Comparison of ENCODE assay signal across 10 cellular contexts in genomic region chr9:83698976-83699585, GRCh38. TPM values are rescaled to one million over a fixed set of nuclear protein-coding genes. Genes with fewer than 3 reads are reported as not detected.
DNase-seq lines count a peak whose midpoint lies in the region; ATAC-seq and TF ChIP-seq lines count a peak whose summit lies in the region.
"Had no signal": no experiment of that assay in that cellular context is flagged by ENCODE, and none has a peak within 500 bp of the region (broad histone marks: within the 10 kb centered on the region; RNA-seq: fewer than 3 reads in every experiment).

No MANE protein-coding gene starts in this region.

- DNase-seq in GM12865 (ENCODE audit: low read depth) (peak; percentile 40), adrenal gland (no peak), substantia nigra (lab: John Stamatoyannopoulos, UW) (no peak), kidney tubule cell (ENCODE audit: low spot score) (no peak), aorta (no peak)
- DNase-seq: DMS 273 treated with DMSO at 0.1 percent for 48 hours, NCI-H2029 treated with DMSO at 0.1 percent for 48 hours, PC-9 had no signal

- H3K27ac ChIP-seq in adrenal gland (peak overlapping the region in 4 of 5 donors; percentile 39 to 73 (median 52)), substantia nigra (ENCODE audit: low read depth, low read length, poor library complexity, severe bottlenecking) (no peak overlapping the region), aorta (ENCODE audit: low read depth in 1 of 2, low read length in 2 of 2) (no peak overlapping the region)
- H3K27ac ChIP-seq: PC-9 had no signal

- H3K9me3 ChIP-seq in adrenal gland (replicated peaks in 1 of 3) (no peaks in the 10 kb centered on the region), aorta (ENCODE audit: control insufficient read depth, low read length) (no peaks in the 10 kb centered on the region)

- H3K4me3 ChIP-seq in GM12865 (ENCODE audit: low read depth, low read length): peak overlapping the region; percentile 12
- no peak overlapping the region for H3K4me3 ChIP-seq in adrenal gland
- H3K4me3 ChIP-seq in aorta (ENCODE audit: low read length in 2 of 2): no peak overlapping the region
- H3K4me3 ChIP-seq: PC-9 had no signal

- H3K4me1 ChIP-seq in adrenal gland (replicated peaks in 1 of 2) (peaks cover 8 to 77% of the 10 kb centered on the region in 2 donors), aorta (ENCODE audit: control insufficient read depth in 1 of 2, insufficient read depth in 2 of 2, low read length in 2 of 2) (peaks cover 2 to 4% of the 10 kb centered on the region in 2 donors)

- no peak for TF ChIP-seq CTCF in GM12865 (IDR thresholded peaks at IDR 0.05; ENCODE audit: insufficient read depth, low read depth, low read length, missing control alignments)
- TF ChIP-seq CTCF in adrenal gland (IDR thresholded peaks at IDR 0.05): no peak

- intact Hi-C loops in adrenal gland (cut with DNase I): no loop called here
- intact Hi-C loops in aorta (cut with DNase I): no loop called here

- H3K27me3 ChIP-seq in adrenal gland (no peaks in the 10 kb centered on the region), aorta (ENCODE audit: control insufficient read depth in 1 of 2, insufficient read depth in 2 of 2, low read length in 1 of 2) (no peaks in the 10 kb centered on the region)

- H3K36me3 ChIP-seq in adrenal gland (replicated peaks in 1 of 2): no peaks in the 10 kb centered on the region
- H3K36me3 ChIP-seq in aorta (ENCODE audit: control insufficient read depth in 1 of 2, insufficient read depth in 2 of 2, low read length in 1 of 2): no peaks in the 10 kb centered on the region

- 44 to 52% (median 51%) methylated on average over 4 of the region's 4 CpGs for WGBS in adrenal gland, 4 donors
- WGBS in aorta, 2 donors: 72 to 75% methylated on average over 4 of the region's 4 CpGs

- TF ChIP-seq POLR2A in adrenal gland (IDR thresholded peaks at IDR 0.05): no peak

- ATAC-seq in GM19025 (IDR thresholded peaks at IDR 0.05; ENCODE audit: low read depth, unreplicated experiment): peak; percentile 50
- ATAC-seq in HG02938 (IDR thresholded peaks at IDR 0.05; ENCODE audit: unreplicated experiment): peak; percentile 47
- ATAC-seq in aorta (ENCODE audit: low FRiP score): no peak

RNA-seq across cellular contexts. Expression of gene UBQLN1, which starts 8.7 kb away (rescaled TPM):
- total RNA-seq in adrenal gland (100 to 1,000 TPM in 6 of 8 donors, 10 to 100 TPM in 2; 93.7 to 178 (median 110) TPM), aorta (10 to 100 TPM; 80.0 to 93.1 TPM)
- polyA plus RNA-seq in adrenal gland (100 to 1,000 TPM in 1 of 3 donors, 10 to 100 TPM in 2; 23.7 to 243 (median 28.8) TPM), aorta (10 to 100 TPM; 31.4 to 37.4 TPM)

Comparison
In these comparisons a context has a peak if more than half of its experiments do, and no peak if none do; other contexts are left out.
1. H3K27ac ChIP-seq: peak in adrenal gland (4 of 5); none in substantia nigra (single experiment) and aorta (0 of 2).